In genomic region chr4:6546091-6546490, GRCh38 we compare ENCODE assay signal across 15 cellular contexts.
"Had no signal": no experiment of that assay in that cellular context is flagged by ENCODE, and none has a peak within 500 bp of the region (broad histone marks: within the 10 kb centered on the region; RNA-seq: fewer than 3 reads in every experiment).

No MANE protein-coding gene starts in this region.

- H3K27me3 ChIP-seq: ovary, testis, upper lobe of right lung, uterus had no signal

- DNase-seq: psoas muscle; right cardiac atrium; right lobe of liver; sigmoid colon; stimulated activated naive B cell treated with anti-CD40 and anti-IgM and Interleukin-4, amounts not matched to agents 10 μg/mL and 1 μg/mL and 100 μg/mL, for 72 hours; tibial artery; upper lobe of right lung had no signal

- H3K27ac ChIP-seq: neutrophil, ovary, parathyroid adenoma, psoas muscle, right lobe of liver, sigmoid colon, stomach, testis, tibial artery, transverse colon, upper lobe of right lung, uterus had no signal

- H3K9ac ChIP-seq: parathyroid adenoma had no signal

- H3K4me1 ChIP-seq: parathyroid adenoma, psoas muscle, right lobe of liver, sigmoid colon, stomach, testis, tibial artery, transverse colon, upper lobe of right lung, uterus had no signal

- FAIRE-seq: small intestine had no signal

- H3K36me3 ChIP-seq: neutrophil, ovary, right lobe of liver, sigmoid colon, stomach, tibial artery, transverse colon, upper lobe of right lung, uterus had no signal

- H3K4me3 ChIP-seq: ovary, psoas muscle, right lobe of liver, sigmoid colon, stomach, testis, tibial artery, transverse colon, upper lobe of right lung, uterus had no signal

- H3K9me3 ChIP-seq: neutrophil, ovary, right lobe of liver, sigmoid colon, testis, transverse colon, uterus had no signal
